Comparison of ENCODE assay signal across 14 cellular contexts in genomic region chr7:22296916-22297315, GRCh38.
A peak's percentile ranks its signal among the peaks of the same experiment; 100 is the strongest.
DNase-seq lines count a peak whose midpoint lies in the region; TF ChIP-seq lines count a peak whose summit lies in the region.
"Had no signal": no experiment of that assay in that cellular context is flagged by ENCODE, and none has a peak within 500 bp of the region (broad histone marks: within the 10 kb centered on the region; RNA-seq: fewer than 3 reads in every experiment).

No MANE protein-coding gene starts in this region.

- H3K9ac ChIP-seq in endodermal cell (ENCODE audit: extremely low read depth, low read length, poor library complexity, severe bottlenecking): no peak overlapping the region
- no peak overlapping the region for H3K9ac ChIP-seq in neural cell (ENCODE audit: low read length)

- H3K9me3 ChIP-seq in OCI-LY7 (ENCODE audit: low read length) (no peaks in the 10 kb centered on the region), endodermal cell (ENCODE audit: control insufficient read depth, low read length) (peaks cover 2% of the 10 kb centered on the region), neural cell (ENCODE audit: low read length) (no peaks in the 10 kb centered on the region), tibial artery (no peaks in the 10 kb centered on the region), suprapubic skin (no peaks in the 10 kb centered on the region)
- H3K9me3 ChIP-seq: lower lobe of right lung had no signal

- no peak for TF ChIP-seq POLR2A in suprapubic skin (IDR thresholded peaks at IDR 0.05)

- H3K9me2 ChIP-seq in OCI-LY7 (ENCODE audit: insufficient read depth, low read length) (no peaks in the 10 kb centered on the region), neural cell (ENCODE audit: insufficient read depth, low read length) (no peaks in the 10 kb centered on the region)

- H2AFZ ChIP-seq in OCI-LY7 (ENCODE audit: low read length) (no peak overlapping the region), neural cell (ENCODE audit: low read depth, low read length) (no peak overlapping the region)

- CTCF ChIA-PET in OCI-LY7 (lab: Charles Lee; ENCODE audit: unreplicated experiment): interaction anchor here (0.7 kb wide), 1 partner anchor 155 kb away, joined by 4 read pairs; no protein-coding TSS in a partner anchor

- H3K36me3 ChIP-seq in OCI-LY7 (ENCODE audit: insufficient read depth, low read length) (peaks cover 99% of the 10 kb centered on the region), endodermal cell (ENCODE audit: control insufficient read depth, insufficient read depth, low read length) (peaks cover 17% of the 10 kb centered on the region), neural cell (ENCODE audit: insufficient read depth, low read length) (no peaks in the 10 kb centered on the region), tibial artery (no peaks in the 10 kb centered on the region), suprapubic skin (peaks cover 2% of the 10 kb centered on the region)
- H3K36me3 ChIP-seq: lower lobe of right lung had no signal

- intact Hi-C loops in OCI-LY7 (cut with micrococcal nuclease; ENCODE audit: unreplicated experiment): no loop called here
- intact Hi-C loops in tibial artery (cut with DNase I; ENCODE audit: low total_unique reads): no loop called here

- DNase-seq in GM10266 (ENCODE audit: extremely low spot score): no peak
- no peak for DNase-seq in OCI-LY7 (ENCODE audit: low spot score)
- DNase-seq in endodermal cell: no peak
- DNase-seq in tibial artery: no peak
- DNase-seq in OCI-M2 (lab: John Stamatoyannopoulos, UW; ENCODE audit: unreplicated experiment): no peak
- DNase-seq in activated CD4-positive, alpha-beta T cell treated with anti-CD3 and anti-CD28 coated beads for 48 hours: no peak
- no peak for DNase-seq in suprapubic skin (ENCODE audit: low spot score in 2 of 2)
- DNase-seq: activated CD4-positive, alpha-beta T cell treated with anti-CD3 and anti-CD28 coated beads for 1 hour; activated T-cell treated with anti-CD3 and anti-CD28 coated beads, Interleukin-2, amount 50 U/mL, for 72 hours; central memory CD4-positive, alpha-beta T cell; foreskin melanocyte; lower lobe of right lung; NCI-H1092 treated with DMSO at 0.1 percent for 48 hours had no signal

- peaks cover 10% of the 10 kb centered on the region for H3K36me3 Mint-ChIP-seq in endodermal cell (ENCODE audit: low read depth)

- H3K27me3 Mint-ChIP-seq in endodermal cell (ENCODE audit: insufficient read depth): no peaks in the 10 kb centered on the region

- H3K4me3 ChIP-seq in OCI-LY7 (ENCODE audit: low read depth, low read length, poor library complexity, severe bottlenecking) (no peak overlapping the region), endodermal cell (ENCODE audit: low read length) (no peak overlapping the region), neural cell (ENCODE audit: low read length) (no peak overlapping the region), tibial artery (no peak overlapping the region), suprapubic skin (no peak overlapping the region)
- H3K4me3 ChIP-seq: lower lobe of right lung had no signal

- no peaks in the 10 kb centered on the region for H3K9me3 Mint-ChIP-seq in endodermal cell
- H3K9me3 Mint-ChIP-seq: activated T-cell treated with anti-CD3 and anti-CD28 coated beads, Interleukin-2, amount 50 U/mL, for 72 hours had no signal

- POLR2A ChIA-PET in OCI-LY7 (lab: Charles Lee): interaction anchor here (0.5 to 0.8 kb wide), 2 partner anchors 15 to 112 kb away, joined by 3 read pairs; no protein-coding TSS in a partner anchor

- H3F3A ChIP-seq in neural cell (ENCODE audit: insufficient read depth, low read length, poor library complexity, severe bottlenecking): no peaks in the 10 kb centered on the region

- no peaks in the 10 kb centered on the region for H3K27me3 ChIP-seq in endodermal cell (ENCODE audit: control insufficient read depth, insufficient read depth, low read length, poor library complexity, severe bottlenecking)
- H3K27me3 ChIP-seq in neural cell (ENCODE audit: insufficient read depth, low read depth, low read length): no peaks in the 10 kb centered on the region
- no peaks in the 10 kb centered on the region for H3K27me3 ChIP-seq in tibial artery
- H3K27me3 ChIP-seq in suprapubic skin: no peaks in the 10 kb centered on the region

- H3K79me2 ChIP-seq in OCI-LY7 (ENCODE audit: insufficient read depth, low read depth, low read length) (no peaks in the 10 kb centered on the region), neural cell (replicated peaks; ENCODE audit: insufficient read depth, low read length) (no peaks in the 10 kb centered on the region)

- no peak overlapping the region for H3K4me3 Mint-ChIP-seq in endodermal cell
- H3K4me3 Mint-ChIP-seq: activated T-cell treated with anti-CD3 and anti-CD28 coated beads, Interleukin-2, amount 50 U/mL, for 72 hours had no signal

- no peak overlapping the region for H3K27ac ChIP-seq in OCI-LY7 (ENCODE audit: low read depth, low read length, poor library complexity, severe bottlenecking)
- no peak overlapping the region for H3K27ac ChIP-seq in endodermal cell (ENCODE audit: low read depth, low read length)
- no peak overlapping the region for H3K27ac ChIP-seq in neural cell (ENCODE audit: low read length)
- H3K27ac ChIP-seq in tibial artery: no peak overlapping the region
- no peak overlapping the region for H3K27ac ChIP-seq in suprapubic skin
- H3K27ac ChIP-seq: lower lobe of right lung had no signal

- BruUV-seq in OCI-LY7 (replicated peaks; lab: Mats Ljungman, UMichigan): no TSS peak

- H3K4me1 ChIP-seq in OCI-LY7 (ENCODE audit: insufficient read depth, low read length, poor library complexity, severe bottlenecking): no peaks in the 10 kb centered on the region
- H3K4me1 ChIP-seq in endodermal cell (ENCODE audit: control insufficient read depth, insufficient read depth, low read length): no peaks in the 10 kb centered on the region
- H3K4me1 ChIP-seq in tibial artery: peaks cover 0 to 6% (median 1%) of the 10 kb centered on the region in 4 donors
- H3K4me1 ChIP-seq in suprapubic skin: peaks cover 6% of the 10 kb centered on the region

- no peak for TF ChIP-seq RAD21 in neural cell (conservative IDR thresholded peaks at IDR 0.05)

- TF ChIP-seq CTCF in GM10266 (IDR thresholded peaks at IDR 0.05; ENCODE audit: control insufficient read depth, insufficient read depth, low read depth, missing control alignments) (peak; percentile 26), OCI-LY7 (conservative IDR thresholded peaks at IDR 0.05; ENCODE audit: low read length) (peak; percentile 61), endodermal cell (conservative IDR thresholded peaks at IDR 0.05) (peak; percentile 36), neural cell (IDR thresholded peaks at IDR 0.05; ENCODE audit: poor library complexity, severe bottlenecking) (peak; percentile 24), tibial artery (IDR thresholded peaks at IDR 0.05) (no peak), suprapubic skin (IDR thresholded peaks at IDR 0.05) (no peak)

- H3K4me1 Mint-ChIP-seq in endodermal cell: peaks cover 17% of the 10 kb centered on the region

- no peak overlapping the region for H3K27ac Mint-ChIP-seq in endodermal cell
- H3K27ac Mint-ChIP-seq: activated T-cell treated with anti-CD3 and anti-CD28 coated beads, Interleukin-2, amount 50 U/mL, for 72 hours had no signal

- TF ChIP-seq EP300 in neural cell (conservative IDR thresholded peaks at IDR 0.05; ENCODE audit: poor library complexity, severe bottlenecking): no peak
- no peak for TF ChIP-seq EP300 in suprapubic skin (IDR thresholded peaks at IDR 0.05)

- H4K20me1 ChIP-seq in OCI-LY7 (ENCODE audit: insufficient read depth, low read length) (no peaks in the 10 kb centered on the region), neural cell (ENCODE audit: insufficient read depth) (no peaks in the 10 kb centered on the region)

- H3K4me2 ChIP-seq in OCI-LY7 (ENCODE audit: low read length) (no peak overlapping the region), neural cell (ENCODE audit: low read length) (no peak overlapping the region)

TF ChIP-seq in neural cell, 6 proteins besides CTCF, POLR2A, EP300 and RAD21:
- TF ChIP-seq REST (IDR thresholded peaks at IDR 0.05; ENCODE audit: borderline replicate concordance) (no peak), MXI1 (conservative IDR thresholded peaks at IDR 0.05; ENCODE audit: poor library complexity, severe bottlenecking) (no peak), SMC3 (conservative IDR thresholded peaks at IDR 0.05; ENCODE audit: poor library complexity) (no peak), TAF1 (IDR thresholded peaks at IDR 0.05; ENCODE audit: low read depth) (no peak), POLR2AphosphoS5 (IDR thresholded peaks at IDR 0.05) (no peak), EZH2 (IDR thresholded peaks at IDR 0.05; ENCODE audit: borderline replicate concordance, insufficient read depth, low read length, poor library complexity, severe bottlenecking) (no peak)

Comparison
In these comparisons a context has a peak if more than half of its experiments do, and no peak if none do; other contexts are left out.
1. CTCF ChIP-seq: peak in GM10266 (single experiment), OCI-LY7 (single experiment), endodermal cell (single experiment) and neural cell (single experiment); none in tibial artery (0 of 2) and suprapubic skin (0 of 2).